In genomic region chr6:139375239-139376053, GRCh38 we compare ENCODE assay signal across 9 cellular contexts. TPM values are rescaled to one million over a fixed set of nuclear protein-coding genes. Genes with fewer than 3 reads are reported as not detected.
DNase-seq lines count a peak whose midpoint lies in the region; ATAC-seq, FAIRE-seq and TF ChIP-seq lines count a peak whose summit lies in the region.
"Had no signal": no experiment of that assay in that cellular context is flagged by ENCODE, and none has a peak within 500 bp of the region (broad histone marks: within the 10 kb centered on the region; RNA-seq: fewer than 3 reads in every experiment).

No MANE protein-coding gene starts in this region.

- peak overlapping the region; percentile 93 for H3K27ac ChIP-seq in HepG2 (ENCODE audit: extremely low read length, insufficient read depth, low read length)

- peak overlapping the region; percentile 93 for H3K9ac ChIP-seq in HepG2 (ENCODE audit: insufficient read depth, low read depth, low read length)

- ATAC-seq in GM19324 (IDR thresholded peaks at IDR 0.05; ENCODE audit: low FRiP score, unreplicated experiment) (peak; percentile 68), HG03460 (IDR thresholded peaks at IDR 0.05; ENCODE audit: unreplicated experiment) (peak; percentile 53), HepG2 (peak; percentile 79)

- intact Hi-C loops in activated CD4-positive, alpha-beta T cell treated with anti-CD3 and anti-CD28 coated beads, Interleukin-2, amount 10 ng/mL, durations not matched to agents 24 days and 14 days (cut with micrococcal nuclease) = loop anchor here (2.0 to 10.0 kb wide), 5 partner anchors 67 to 519 kb away; partner anchors contain the start of genes ABRACL and REPS1
- intact Hi-C loops in HepG2 (cut with micrococcal nuclease; ENCODE audit: unreplicated experiment) = loop anchor here (1.0 to 10.0 kb wide), 7 partner anchors 105 to 1519 kb away; no protein-coding TSS in a partner anchor

- H3K4me3 Mint-ChIP-seq in activated CD4-positive, alpha-beta T cell treated with anti-CD3 and anti-CD28 coated beads, Interleukin-2, amount 10 ng/mL, durations not matched to agents 24 days and 14 days = peak overlapping the region; percentile 99

- under 1% methylated on average over 42 of the region's 45 CpGs for WGBS in HepG2 (ENCODE audit: low lambda C conversion rate)

- peak overlapping the region; percentile 98 for H3K27ac Mint-ChIP-seq in activated CD4-positive, alpha-beta T cell treated with anti-CD3 and anti-CD28 coated beads, Interleukin-2, amount 10 ng/mL, durations not matched to agents 24 days and 14 days

- peak; percentile 44 for FAIRE-seq in HepG2 (lab: Jason Lieb, UNC)
- FAIRE-seq: endometrium had no signal

- peaks cover 18% of the 10 kb centered on the region for H4K20me1 ChIP-seq in HepG2 (ENCODE audit: insufficient read depth, low read length)

- H3K27me3 ChIP-seq in BJ (ENCODE audit: control insufficient read depth, insufficient read depth, low read length) (no peaks in the 10 kb centered on the region), HepG2 (ENCODE audit: control insufficient read depth in 1 of 2, insufficient read depth in 2 of 2, low read length in 2 of 2) (peaks cover 0 to 3% of the 10 kb centered on the region in 2 experiments; a peak in 1 of 5 replicates)

- peak; percentile 52 to 71 for TF ChIP-seq POLR2A in HepG2 (IDR thresholded peaks at IDR 0.05; ENCODE audit: insufficient read depth in 1 of 2, low read depth in 2 of 2, low read length in 2 of 2)

- H3K9me3 Mint-ChIP-seq in activated CD4-positive, alpha-beta T cell treated with anti-CD3 and anti-CD28 coated beads, Interleukin-2, amount 10 ng/mL, durations not matched to agents 24 days and 14 days = no peaks in the 10 kb centered on the region

- H3K36me3 ChIP-seq in BJ (ENCODE audit: control insufficient read depth, insufficient read depth, low read length) (peaks cover 15% of the 10 kb centered on the region), HepG2 (replicated peaks in 1 of 2; ENCODE audit: control insufficient read depth in 1 of 2, insufficient read depth in 2 of 2, low read length in 2 of 2) (no peaks in the 10 kb centered on the region)

- TF ChIP-seq EP300 in HepG2 (IDR thresholded peaks at IDR 0.05; ENCODE audit: low read depth in 2 of 2, low read length in 2 of 2) (peak; percentile 41 to 71), HepG2 (CRISPR knock-in tag; IDR thresholded peaks at IDR 0.05; ENCODE audit: borderline replicate concordance) (0 out of 2 replicates have a peak, but pooled peaks have one; percentile 35)

- H3K4me3 ChIP-seq in BJ (ENCODE audit: low read depth, low read length) = peak overlapping the region; percentile 70
- H3K4me3 ChIP-seq in HepG2 (replicated peaks in 1 of 3; ENCODE audit: insufficient read depth in 1 of 3, low read depth in 2 of 3, low read length in 3 of 3) = peak overlapping the region; percentile 65 to 99 (median 83)

- BruUV-seq in HepG2 (replicated peaks; lab: Mats Ljungman, UMichigan) = TSS peak; percentile 92

- H3K4me1 ChIP-seq in HepG2 (ENCODE audit: insufficient read depth, low read length) = peaks cover 61% of the 10 kb centered on the region

- CTCF ChIA-PET in BJ (lab: Yijun Ruan, JAX) = interaction anchor here (1.0 to 1.5 kb wide), 4 partner anchors 279 to 388 kb away, joined by 3 to 4 read pairs (median 3); no protein-coding TSS in a partner anchor
- CTCF ChIA-PET in HepG2 (lab: Yijun Ruan, JAX; ENCODE audit: low intra/inter-chr PET ratio, low total read pairs) = no interaction called here

- peaks cover 25% of the 10 kb centered on the region for H3K36me3 Mint-ChIP-seq in activated CD4-positive, alpha-beta T cell treated with anti-CD3 and anti-CD28 coated beads, Interleukin-2, amount 10 ng/mL, durations not matched to agents 24 days and 14 days (ENCODE audit: low read depth)

- no peaks in the 10 kb centered on the region for H3K27me3 Mint-ChIP-seq in activated CD4-positive, alpha-beta T cell treated with anti-CD3 and anti-CD28 coated beads, Interleukin-2, amount 10 ng/mL, durations not matched to agents 24 days and 14 days

- peaks cover 32% of the 10 kb centered on the region for H3K4me1 Mint-ChIP-seq in activated CD4-positive, alpha-beta T cell treated with anti-CD3 and anti-CD28 coated beads, Interleukin-2, amount 10 ng/mL, durations not matched to agents 24 days and 14 days

- POLR2A ChIA-PET in BJ (lab: Charles Lee) (interaction anchor here (0.5 to 4.3 kb wide), 27 partner anchors 8 to 1163 kb away, joined by 3 to 49 read pairs (median 6); no protein-coding TSS in a partner anchor), HepG2 (lab: Yijun Ruan, JAX) (interaction anchor here (0.5 to 4.3 kb wide), 34 partner anchors 8 to 1522 kb away, joined by 3 to 34 read pairs (median 5); partner anchors contain the start of genes CCDC28A and REPS1)

- TF ChIP-seq CTCF in BJ (IDR thresholded peaks at IDR 0.05; ENCODE audit: insufficient read depth, low read depth, low read length) (peak; percentile 27; the same call in 1 of the 2 replicates), HepG2 (CRISPR knock-in tag; IDR thresholded peaks at IDR 0.05) (peak; percentile 53)

- peak; percentile 54; the same call in 1 of the 2 replicates for TF ChIP-seq RAD21 in HepG2 (CRISPR knock-in tag; IDR thresholded peaks at IDR 0.05)

- peaks cover 28% of the 10 kb centered on the region for H3K79me2 ChIP-seq in HepG2 (ENCODE audit: insufficient read depth, low read length)

- DNase-seq in BJ (ENCODE audit: low read depth) (peak; percentile 91), NCI-H526 (lab: John Stamatoyannopoulos, UW) (peak; percentile 96 to 97), dedifferentiated amniotic fluid mesenchymal stem cell (ENCODE audit: extremely low spot score) (peak; percentile 95), HepG2 (ENCODE audit: low spot score) (peak; percentile 96)
- DNase-seq in activated CD4-positive, alpha-beta T cell treated with anti-CD3 and anti-CD28 coated beads, Interleukin-2, amount 10 ng/mL, durations not matched to agents 24 days and 14 days = peak; percentile 96
- peak; percentile 70 to 77 for DNase-seq in stimulated activated CD4-positive, alpha-beta T cell treated with anti-CD3 and anti-CD28 coated beads, Interleukin-2, amount 100 ng/mL, for 48 hours

- H3K4me2 ChIP-seq in HepG2 (ENCODE audit: low read depth, low read length) = peak overlapping the region; percentile 97

- H2AFZ ChIP-seq in HepG2 (ENCODE audit: low read length) = peak overlapping the region; percentile 82

- H3K9me3 ChIP-seq in HepG2 (ENCODE audit: low read length) = no peaks in the 10 kb centered on the region

- in situ Hi-C loops in HepG2 (cut with HindIII; ENCODE audit: extremely low pct_ligation_motif_present, low pct_unique_long_range_greater_than_20kb) = loop anchor here (10.0 kb wide), 1 partner anchor 389 kb away; no protein-coding TSS in a partner anchor

TF ChIP-seq in HepG2, 621 proteins besides CTCF, POLR2A, EP300 and RAD21 (continues in another document):
- TF ChIP-seq PHF5A (CRISPR knock-in tag; IDR thresholded peaks at IDR 0.05; ENCODE audit: low read depth, unreplicated experiment) (peak; percentile 61), NR2C2 (CRISPR knock-in tag; IDR thresholded peaks at IDR 0.05; ENCODE audit: borderline replicate concordance) (peak; percentile 45), BCL6 (CRISPR knock-in tag; IDR thresholded peaks at IDR 0.05) (peak; percentile 72), MEIS1 (CRISPR knock-in tag; IDR thresholded peaks at IDR 0.05; ENCODE audit: borderline replicate concordance) (peak; percentile 89; the same call in 1 of the 2 replicates), ZNF691 (CRISPR knock-in tag; IDR thresholded peaks at IDR 0.05; ENCODE audit: borderline replicate concordance, low read depth) (peak; percentile 90; the same call in 1 of the 2 replicates)

RNA-seq across cellular contexts. Expression of gene CITED2, which starts 1.0 kb away (rescaled TPM):
- polyA plus RNA-seq in BJ (2011; rRNA removed) (497 and 707 TPM in 2 replicates), HepG2 (2011; rRNA removed) (57.2 and 66.8 TPM in 2 replicates)
- polyA minus RNA-seq in BJ (2011; rRNA and poly(A)+ RNA removed) = 263 and 386 TPM in 2 replicates
- 49.0 and 56.0 TPM in 2 replicates for total RNA-seq in activated CD4-positive, alpha-beta T cell treated with anti-CD3 and anti-CD28 coated beads, Interleukin-2, amount 10 ng/mL, durations not matched to agents 24 days and 14 days
- total RNA-seq in HepG2 (2016; rRNA removed; fragmentation: Illumina TruSeq; extraction: Trizol) = 16.8 and 17.6 TPM in 2 replicates
- 3.3 and 5.6 TPM in 2 replicates for total RNA-seq in HepG2 (2016; cell fraction: cytosol; rRNA removed; fragmentation: Illumina TruSeq; extraction: Trizol; ENCODE audit: low read depth)
- 12.5 and 18.6 TPM in 2 replicates for total RNA-seq in HepG2 (2016; cell fraction: insoluble cytoplasmic fraction; rRNA removed; fragmentation: Illumina TruSeq; extraction: Trizol)
- total RNA-seq in HepG2 (2016; cell fraction: membrane; rRNA removed; fragmentation: Illumina TruSeq; extraction: Trizol) = 8.2 and 9.8 TPM in 2 replicates
- 10.2 and 12.3 TPM in 2 replicates for total RNA-seq in HepG2 (2016; cell fraction: nucleus; rRNA removed; fragmentation: Illumina TruSeq; extraction: Trizol)
- polyA plus RNA-seq in HepG2 (2011; cell fraction: cytosol; rRNA removed) = 22.6 and 34.2 TPM in 2 replicates
- polyA plus RNA-seq in HepG2 (2011; cell fraction: nucleus; rRNA removed) = 38.3 and 44.4 TPM in 2 replicates
- 27.9 and 37.4 TPM in 2 replicates for polyA plus RNA-seq in HepG2 (2012)
- polyA plus RNA-seq in HepG2 (2016; cell fraction: cytosol; fragmentation: Illumina TruSeq; extraction: Trizol; ENCODE audit: low read depth) = 4.1 and 4.2 TPM in 2 replicates
- polyA plus RNA-seq in HepG2 (2016; cell fraction: insoluble cytoplasmic fraction; fragmentation: Illumina TruSeq; extraction: Trizol; ENCODE audit: low read depth) = 26.3 and 33.5 TPM in 2 replicates
- 7.9 and 8.1 TPM in 2 replicates for polyA plus RNA-seq in HepG2 (2016; cell fraction: membrane; fragmentation: Illumina TruSeq; extraction: Trizol; ENCODE audit: low read depth)
- 29.6 and 30.7 TPM in 2 replicates for polyA plus RNA-seq in HepG2 (2016; cell fraction: nucleus; fragmentation: Illumina TruSeq; extraction: Trizol; ENCODE audit: insufficient read depth, low read depth)
- polyA minus RNA-seq in HepG2 (2011; rRNA and poly(A)+ RNA removed; ENCODE audit: low replicate concordance) = 17.4 and 116 TPM in 2 replicates
- polyA minus RNA-seq in HepG2 (2011; cell fraction: cytosol; rRNA and poly(A)+ RNA removed) = 48.9 and 60.6 TPM in 2 replicates
- 23.0 and 29.2 TPM in 2 replicates for polyA minus RNA-seq in HepG2 (2011; cell fraction: nucleus; rRNA and poly(A)+ RNA removed)

Comparison
In these comparisons a context has a peak if more than half of its experiments do, and no peak if none do; other contexts are left out.
1. Peak in every context shown above with its lines: DNase-seq, ATAC-seq, H3K4me3 ChIP-seq and H3K27ac ChIP-seq.